8 cellular contexts compared by ENCODE assay signal in genomic region chr19:49712397-49712859, GRCh38. TPM values are rescaled to one million over a fixed set of nuclear protein-coding genes. Genes with fewer than 3 reads are reported as not detected.
DNase-seq lines count a peak whose midpoint lies in the region; ATAC-seq and TF ChIP-seq lines count a peak whose summit lies in the region.

No MANE protein-coding gene starts in this region.

- H2AK9ac ChIP-seq in IMR-90 (replicated peaks; ENCODE audit: low read depth, low read length, poor library complexity) = peak overlapping the region; percentile 9

- no peak overlapping the region for H2BK5ac ChIP-seq in IMR-90 (ENCODE audit: low read depth, low read length, poor library complexity, severe bottlenecking)

- H3K4me1 ChIP-seq in IMR-90 (ENCODE audit: control insufficient read depth, insufficient read depth, low read length) (peaks cover 2% of the 10 kb centered on the region; the same call in 1 of the 2 replicates), adrenal gland (replicated peaks in 1 of 2) (no peaks in the 10 kb centered on the region), lung (ENCODE audit: control insufficient read depth in 2 of 2, insufficient read depth in 2 of 2, low read length in 2 of 2) (no peaks in the 10 kb centered on the region), smooth muscle cell (ENCODE audit: low read depth) (no peaks in the 10 kb centered on the region)

- no peak for TF ChIP-seq POLR2A in IMR-90 (IDR thresholded peaks at IDR 0.05; ENCODE audit: low read depth, low read length)
- TF ChIP-seq POLR2A in adrenal gland (IDR thresholded peaks at IDR 0.05) = no peak

- in situ Hi-C loops in IMR-90 (cut with MboI; ENCODE audit: low sequenced_read_pairs) = no loop called here

- 74% methylated on average over 14 of the region's 20 CpGs; no CpG with 5 or more reads in 1 of the 2 experiments for WGBS in IMR-90 (ENCODE audit: extremely low coverage in 2 of 2, insufficient read length in 1 of 2), 2 experiments
- 49 to 68% (median 61%) methylated on average over 18 to 20 of the region's 20 CpGs for WGBS in adrenal gland, 4 donors
- 64 to 76% methylated on average over 20 of the region's 20 CpGs for WGBS in lung, 2 donors
- WGBS in smooth muscle cell (ENCODE audit: low lambda C conversion rate) = 53% methylated on average over 16 of the region's 20 CpGs

- dilution Hi-C loops in IMR-90 (cut with HindIII; ENCODE audit: low sequenced_read_pairs, unreplicated experiment) = no loop called here

- peaks cover 26% of the 10 kb centered on the region for H3K36me3 ChIP-seq in IMR-90 (ENCODE audit: control insufficient read depth, insufficient read depth, low read length)
- no peaks in the 10 kb centered on the region for H3K36me3 ChIP-seq in adrenal gland (replicated peaks in 1 of 2)
- no peaks in the 10 kb centered on the region for H3K36me3 ChIP-seq in lung (ENCODE audit: control insufficient read depth in 2 of 2, insufficient read depth in 2 of 2, low read length in 2 of 2)
- H3K36me3 ChIP-seq in smooth muscle cell (ENCODE audit: low read depth) = no peaks in the 10 kb centered on the region

- no peak overlapping the region; the same call in 1 of the 2 replicates for H4K91ac ChIP-seq in IMR-90 (ENCODE audit: insufficient read depth, low read depth, low read length)

- H4K20me1 ChIP-seq in IMR-90 (ENCODE audit: insufficient read depth, low read length) (no peaks in the 10 kb centered on the region), smooth muscle cell (ENCODE audit: low read depth) (no peaks in the 10 kb centered on the region)

- POLR2A ChIA-PET in IMR-90 (lab: Charles Lee; ENCODE audit: unreplicated experiment) = no interaction called here

- H3K27ac ChIP-seq in IMR-90 (ENCODE audit: insufficient read depth, low read length) (no peak overlapping the region), adrenal gland (no peak overlapping the region), lung (ENCODE audit: low read depth in 1 of 2, low read length in 1 of 2) (no peak overlapping the region), smooth muscle cell (ENCODE audit: low read depth) (no peak overlapping the region)

- no peak overlapping the region for H3K56ac ChIP-seq in IMR-90 (ENCODE audit: extremely low read depth, insufficient read depth, low read length)

- H3K9ac ChIP-seq in IMR-90 (ENCODE audit: low read depth, low read length) = no peak overlapping the region
- no peak overlapping the region for H3K9ac ChIP-seq in smooth muscle cell (ENCODE audit: low read depth)

- TF ChIP-seq RAD21 in IMR-90 (IDR thresholded peaks at IDR 0.05; ENCODE audit: low read length) = no peak

- H3K14ac ChIP-seq in IMR-90 (replicated peaks; ENCODE audit: low read depth, low read length) = no peak overlapping the region

- peak; percentile 76 for DNase-seq in D341Med (ENCODE audit: low spot score)
- DNase-seq in IMR-90 = peak; percentile 1
- peak in 4 of 7 donors; percentile 26 to 64 (median 40) for DNase-seq in adrenal gland
- peak; percentile 37 for DNase-seq in lung (ENCODE audit: low spot score)
- no peak for DNase-seq in smooth muscle cell (lab: John Stamatoyannopoulos, UW; ENCODE audit: unreplicated experiment)
- no peak for DNase-seq in NCI-H1105 treated with DMSO at 0.1 percent for 48 hours (lab: John Stamatoyannopoulos, UW)
- no peak for DNase-seq in T1000 (lab: John Stamatoyannopoulos, UW)

- no peak overlapping the region for H4K5ac ChIP-seq in IMR-90 (ENCODE audit: low read depth, low read length)

- H3K79me2 ChIP-seq in smooth muscle cell (ENCODE audit: low read depth) = no peaks in the 10 kb centered on the region

- TF ChIP-seq CTCF in IMR-90 (conservative IDR thresholded peaks at IDR 0.05; ENCODE audit: low read depth, low read length) (no peak), adrenal gland (IDR thresholded peaks at IDR 0.05) (no peak), lung (IDR thresholded peaks at IDR 0.05; ENCODE audit: control extremely low read depth, extremely low read depth) (no peak), smooth muscle cell (IDR thresholded peaks at IDR 0.05; ENCODE audit: borderline replicate concordance, insufficient read depth, poor library complexity, severe bottlenecking) (no peak)

- H3K23ac ChIP-seq in IMR-90 (ENCODE audit: low read depth, low read length) = no peak overlapping the region

- no peaks in the 10 kb centered on the region; a peak in 1 of 4 replicates for H3K79me1 ChIP-seq in IMR-90 (ENCODE audit: low read depth in 1 of 2, low read length in 2 of 2)

- BruUV-seq in IMR-90 (replicated peaks; lab: Mats Ljungman, UMichigan) = no TSS peak

- peak overlapping the region; percentile 18; the same call in 1 of the 2 replicates for H2AK5ac ChIP-seq in IMR-90 (ENCODE audit: low read depth, low read length)

- H3K27me3 ChIP-seq in IMR-90 (ENCODE audit: control insufficient read depth, insufficient read depth, low read length) = no peaks in the 10 kb centered on the region
- no peaks in the 10 kb centered on the region for H3K27me3 ChIP-seq in adrenal gland
- no peaks in the 10 kb centered on the region for H3K27me3 ChIP-seq in lung (ENCODE audit: control insufficient read depth, insufficient read depth)
- H3K27me3 ChIP-seq in smooth muscle cell (ENCODE audit: low read depth) = no peaks in the 10 kb centered on the region

- H2AFZ ChIP-seq in IMR-90 (replicated peaks; ENCODE audit: low read length, poor library complexity) (peak overlapping the region; percentile 72), smooth muscle cell (ENCODE audit: low read depth) (no peak overlapping the region)

- no peak for ATAC-seq in IMR-90 (ENCODE audit: low read depth)
- ATAC-seq in lung (ENCODE audit: insufficient read depth, low FRiP score) = peak; percentile 55
- ATAC-seq in HG02973 (IDR thresholded peaks at IDR 0.05; ENCODE audit: unreplicated experiment) = no peak

- no peak overlapping the region for H3K4ac ChIP-seq in IMR-90 (ENCODE audit: low read depth, low read length)

- intact Hi-C loops in IMR-90 (cut with micrococcal nuclease) = loop anchor here (10.0 kb wide), 1 partner anchor 102 kb away; the partner anchor contains the start of genes FUZ and MED25
- intact Hi-C loops in adrenal gland (cut with DNase I) = no loop called here

- H3K18ac ChIP-seq in IMR-90 (ENCODE audit: low read depth, low read length) = no peak overlapping the region

- CTCF ChIA-PET in IMR-90 (lab: Yijun Ruan, JAX) = no interaction called here

- H2BK15ac ChIP-seq in IMR-90 (ENCODE audit: low read depth, low read length) = no peak overlapping the region

- no peak overlapping the region for H2BK120ac ChIP-seq in IMR-90 (ENCODE audit: low read depth, low read length)

- H3K9me3 ChIP-seq in IMR-90 (ENCODE audit: control insufficient read depth, insufficient read depth, low read length) (no peaks in the 10 kb centered on the region), adrenal gland (replicated peaks in 1 of 3) (no peaks in the 10 kb centered on the region), lung (ENCODE audit: control insufficient read depth in 2 of 2, insufficient read depth in 1 of 2, low read length in 1 of 2) (no peaks in the 10 kb centered on the region), smooth muscle cell (replicated peaks; ENCODE audit: low read depth) (no peaks in the 10 kb centered on the region)

- peaks cover 12% of the 10 kb centered on the region; the same call in 1 of the 2 replicates for H3K9me1 ChIP-seq in IMR-90 (ENCODE audit: insufficient read depth, low read length)

- H3F3A ChIP-seq in smooth muscle cell (ENCODE audit: low read depth) = no peaks in the 10 kb centered on the region

- H4K8ac ChIP-seq in IMR-90 (ENCODE audit: low read depth in 2 of 2, low read length in 2 of 2) = no peak overlapping the region

- H2BK20ac ChIP-seq in IMR-90 (ENCODE audit: low read depth, low read length) = no peak overlapping the region

- H3K4me3 ChIP-seq in IMR-90 (ENCODE audit: insufficient read depth, low read depth, low read length) (no peak overlapping the region), adrenal gland (no peak overlapping the region), lung (no peak overlapping the region), smooth muscle cell (no peak overlapping the region)

- H3K4me2 ChIP-seq in IMR-90 (ENCODE audit: low read depth, low read length) (no peak overlapping the region), smooth muscle cell (no peak overlapping the region)

RNA-seq across cellular contexts. Expression of gene CPT1C, which starts 21.5 kb away (rescaled TPM):
- total RNA-seq in IMR-90 (2012; rRNA removed) (14.2 and 14.7 TPM in 2 replicates), adrenal gland (1 to 10 TPM in 7 of 8 donors, not detected in 1; 2.4 to 9.4 (median 5.9) TPM), lung (1 to 10 TPM; 3.6 to 5.9 TPM), smooth muscle cell (7.6 and 19.7 TPM in 2 replicates)
- polyA plus RNA-seq in IMR-90 (2012; rRNA removed) (53.1 and 56.1 TPM in 2 replicates), adrenal gland (10 to 100 TPM in 2 of 3 donors, 1 to 10 TPM in 1; 5.8 to 55.7 (median 14.1) TPM), lung (1 to 10 TPM; 2.7 to 3.4 TPM), smooth muscle cell (20.0 and 21.0 TPM in 2 replicates)
- 21.9 and 40.7 TPM in 2 replicates for polyA plus RNA-seq in IMR-90 (2012; cell fraction: cytosol; rRNA removed)
- 314 and 515 TPM in 2 replicates for polyA plus RNA-seq in IMR-90 (2012; cell fraction: nucleus; rRNA removed; ENCODE audit: low replicate concordance)

RNA-seq across cellular contexts. Expression of gene ADM5, which starts 23.0 kb away (rescaled TPM):
- total RNA-seq in IMR-90 (2012; rRNA removed) (0.18 and 0.28 TPM in 2 replicates), adrenal gland (1 to 10 TPM in 1 of 8 donors, under 1 TPM in 7; 0.18 to 1.2 (median 0.50) TPM), lung (1 to 10 TPM in 1 of 2 donors, under 1 TPM in 1; 0.60 to 4.2 TPM), smooth muscle cell (1.6 and 3.6 TPM in 2 replicates)
- polyA plus RNA-seq in IMR-90 (2012; rRNA removed) (0.99 and 1.7 TPM in 2 replicates), adrenal gland (1 to 10 TPM in 2 of 3 donors, not detected in 1; 1.9 to 2.0 TPM), lung (1 to 10 TPM; 2.5 to 3.5 TPM), smooth muscle cell (1.7 and 3.1 TPM in 2 replicates)
- 0.05 and 0.51 TPM in 2 replicates for polyA plus RNA-seq in IMR-90 (2012; cell fraction: cytosol; rRNA removed)
- polyA plus RNA-seq in IMR-90 (2012; cell fraction: nucleus; rRNA removed; ENCODE audit: low replicate concordance) = 9.2 and 33.2 TPM in 2 replicates

RNA-seq across cellular contexts. Expression of gene PRMT1, which starts 35.4 kb away (rescaled TPM):
- total RNA-seq in IMR-90 (2012; rRNA removed) (672 and 840 TPM in 2 replicates), adrenal gland (100 to 1,000 TPM in 7 of 8 donors, 10 to 100 TPM in 1; 80.4 to 262 (median 159) TPM), lung (100 to 1,000 TPM; 124 to 130 TPM), smooth muscle cell (147 and 174 TPM in 2 replicates)
- polyA plus RNA-seq in IMR-90 (2012; rRNA removed) (497 and 529 TPM in 2 replicates), adrenal gland (100 to 1,000 TPM; 158 to 198 (median 179) TPM), lung (100 to 1,000 TPM; 122 to 254 TPM), smooth muscle cell (170 and 175 TPM in 2 replicates)
- 279 and 661 TPM in 2 replicates for polyA plus RNA-seq in IMR-90 (2012; cell fraction: cytosol; rRNA removed)
- 331 and 464 TPM in 2 replicates for polyA plus RNA-seq in IMR-90 (2012; cell fraction: nucleus; rRNA removed; ENCODE audit: low replicate concordance)

RNA-seq across cellular contexts. Expression of gene BCL2L12, which starts 46.7 kb away (rescaled TPM):
- total RNA-seq in IMR-90 (2012; rRNA removed) = 3.9 and 4.7 TPM in 2 replicates
- polyA plus RNA-seq in IMR-90 (2012; rRNA removed) = 32.6 and 51.4 TPM in 2 replicates
- 33.4 and 50.7 TPM in 2 replicates for polyA plus RNA-seq in IMR-90 (2012; cell fraction: cytosol; rRNA removed)
- polyA plus RNA-seq in IMR-90 (2012; cell fraction: nucleus; rRNA removed; ENCODE audit: low replicate concordance) = 15.0 and 40.8 TPM in 2 replicates
- total RNA-seq in adrenal gland = 10 to 100 TPM in 4 of 8 donors, 1 to 10 TPM in 4; 3.3 to 16.3 (median 9.9) TPM
- 10 to 100 TPM in 2 of 3 donors, 1 to 10 TPM in 1; 3.5 to 15.4 (median 13.9) TPM for polyA plus RNA-seq in adrenal gland
- total RNA-seq in lung = 10 to 100 TPM in 1 of 2 donors, 1 to 10 TPM in 1; 3.5 to 26.1 TPM
- polyA plus RNA-seq in lung = 10 to 100 TPM; 18.3 to 23.5 TPM
- 3.2 and 10.8 TPM in 2 replicates for total RNA-seq in smooth muscle cell
- 34.0 and 44.1 TPM in 2 replicates for polyA plus RNA-seq in smooth muscle cell

RNA-seq across cellular contexts. Expression of gene IRF3, which starts 46.8 kb away (rescaled TPM):
- 37.2 and 39.6 TPM in 2 replicates for total RNA-seq in IMR-90 (2012; rRNA removed)
- polyA plus RNA-seq in IMR-90 (2012; rRNA removed) = 65.2 and 95.9 TPM in 2 replicates
- polyA plus RNA-seq in IMR-90 (2012; cell fraction: cytosol; rRNA removed) = 71.6 and 102 TPM in 2 replicates
- polyA plus RNA-seq in IMR-90 (2012; cell fraction: nucleus; rRNA removed; ENCODE audit: low replicate concordance) = 178 and 291 TPM in 2 replicates
- 100 to 1,000 TPM in 2 of 8 donors, 10 to 100 TPM in 6; 33.7 to 108 (median 64.4) TPM for total RNA-seq in adrenal gland
- 100 to 1,000 TPM in 2 of 3 donors, 10 to 100 TPM in 1; 23.2 to 328 (median 159) TPM for polyA plus RNA-seq in adrenal gland
- total RNA-seq in lung = 10 to 100 TPM; 52.8 to 97.3 TPM
- 10 to 100 TPM; 70.7 to 92.2 TPM for polyA plus RNA-seq in lung
- 35.1 and 38.2 TPM in 2 replicates for total RNA-seq in smooth muscle cell
- 45.9 and 64.1 TPM in 2 replicates for polyA plus RNA-seq in smooth muscle cell

Comparison
In these comparisons a context has a peak if more than half of its experiments do, and no peak if none do; other contexts are left out.
1. DNase-seq: peak in D341Med (single experiment), IMR-90 (single experiment), adrenal gland (4 of 7) and lung (single experiment); none in smooth muscle cell (single experiment), NCI-H1105 treated with DMSO at 0.1 percent for 48 hours (single experiment) and T1000 (single experiment).